In the genomic region with DNA sequence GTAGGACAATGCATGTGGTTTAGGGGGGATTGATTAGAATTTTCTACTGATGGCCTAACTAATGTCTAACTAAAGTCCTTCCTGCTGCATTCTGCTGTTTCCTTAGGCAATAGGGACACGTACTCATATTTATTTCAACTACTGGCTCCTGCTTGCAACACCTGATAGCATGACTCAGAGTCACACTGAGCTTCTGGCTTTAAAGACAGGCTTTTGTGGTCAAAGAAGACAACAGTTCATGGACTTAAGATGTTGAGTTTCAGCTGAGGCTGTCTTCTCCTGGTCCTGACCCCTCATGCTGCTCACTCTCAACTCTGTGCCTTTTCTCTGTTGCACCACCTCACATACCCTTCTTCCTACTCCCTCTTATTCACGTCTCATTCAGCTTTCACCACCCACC, we compare ENCODE assay signal across 16 cellular contexts. TPM values are rescaled to one million over a fixed set of nuclear protein-coding genes. Genes with fewer than 3 reads are reported as not detected.
A peak's percentile ranks its signal among the peaks of the same experiment; 100 is the strongest.
DNase-seq lines count a peak whose midpoint lies in the region; ATAC-seq, FAIRE-seq and TF ChIP-seq lines count a peak whose summit lies in the region.
"Had no signal": no experiment of that assay in that cellular context is flagged by ENCODE, and none has a peak within 500 bp of the region (broad histone marks: within the 10 kb centered on the region; RNA-seq: fewer than 3 reads in every experiment).

No MANE protein-coding gene starts in this region.

- no peak overlapping the region for H3K9ac ChIP-seq in keratinocyte (ENCODE audit: control insufficient read depth, extremely low read depth, insufficient read depth, low read length)

- POLR2A ChIA-PET in A549 (lab: Yijun Ruan, JAX) = no interaction called here

- H3K4me1 ChIP-seq in A549 = no peaks in the 10 kb centered on the region; the same call in 2 of the 3 replicates
- peaks cover 13% of the 10 kb centered on the region for H3K4me1 ChIP-seq in keratinocyte (ENCODE audit: control insufficient read depth, extremely low read depth, insufficient read depth, low read length)

- H3K9me3 ChIP-seq in A549 (no peaks in the 10 kb centered on the region), keratinocyte (ENCODE audit: control insufficient read depth, low read depth, low read length) (no peaks in the 10 kb centered on the region)
- H3K9me3 ChIP-seq: right atrium auricular region had no signal

- H3K4me2 ChIP-seq in A549 = no peak overlapping the region
- H3K4me2 ChIP-seq in keratinocyte (ENCODE audit: control insufficient read depth, extremely low read depth, insufficient read depth, low read depth, low read length) = peak overlapping the region; percentile 28

- no TSS peak for BruUV-seq in Calu3 (replicated peaks; lab: Mats Ljungman, UMichigan)

- H3K4me1 Mint-ChIP-seq in type B pancreatic cell (ENCODE audit: unreplicated experiment) (peaks cover 28% of the 10 kb centered on the region), Calu3 (ENCODE audit: low read depth, unreplicated experiment) (peaks cover 13% of the 10 kb centered on the region)

- H3K36me3 Mint-ChIP-seq in type B pancreatic cell = no peaks in the 10 kb centered on the region
- H3K36me3 Mint-ChIP-seq in Calu3 (ENCODE audit: insufficient read depth, unreplicated experiment) = no peaks in the 10 kb centered on the region
- H3K36me3 Mint-ChIP-seq: activated CD4-positive, alpha-beta memory T cell treated with anti-CD3 and anti-CD28 coated beads for 36 hours had no signal

- CTCF ChIA-PET in A549 (lab: Yijun Ruan, JAX) = interaction anchor here (1.1 kb wide), 1 partner anchor 37 kb away, joined by 3 read pairs; no protein-coding TSS in a partner anchor
- CTCF ChIA-PET in Calu3 (lab: Charles Lee) = interaction anchor here (1.2 to 2.0 kb wide), 2 partner anchors 18 to 26 kb away, joined by 3 to 8 read pairs; no protein-coding TSS in a partner anchor

- no peaks in the 10 kb centered on the region for H3K36me3 ChIP-seq in keratinocyte (ENCODE audit: control insufficient read depth in 2 of 2, extremely low read depth in 1 of 2, insufficient read depth in 2 of 2, low read length in 2 of 2)
- H3K36me3 ChIP-seq: right atrium auricular region had no signal

- H3K4me3 Mint-ChIP-seq in type B pancreatic cell = no peak overlapping the region
- H3K4me3 Mint-ChIP-seq in Calu3 (ENCODE audit: low read depth, unreplicated experiment) = no peak overlapping the region
- H3K4me3 Mint-ChIP-seq: activated CD4-positive, alpha-beta memory T cell treated with anti-CD3 and anti-CD28 coated beads for 36 hours; CD4-positive, alpha-beta T cell had no signal

- no peak for TF ChIP-seq RAD21 in A549 (conservative IDR thresholded peaks at IDR 0.05 in 1 of 2, IDR thresholded peaks at IDR 0.05 in 1 of 2)

- 25% methylated on average over 2 of the region's 2 CpGs for WGBS in A549 (ENCODE audit: missing lambda C conversion rate)

- H2AFZ ChIP-seq in keratinocyte (ENCODE audit: control insufficient read depth, low read length) = no peak overlapping the region

- H3K4me3 ChIP-seq in A549 (no peak overlapping the region), choroid plexus epithelial cell (ENCODE audit: low read depth, low read length) (no peak overlapping the region), keratinocyte (ENCODE audit: control insufficient read depth in 2 of 3, extremely low read depth in 1 of 3, insufficient read depth in 2 of 3, low read depth in 1 of 3, low read length in 3 of 3) (no peak overlapping the region)
- H3K4me3 ChIP-seq: right atrium auricular region had no signal

- H3K27me3 Mint-ChIP-seq in type B pancreatic cell (peaks cover 24% of the 10 kb centered on the region), Calu3 (ENCODE audit: unreplicated experiment) (peaks cover 42% of the 10 kb centered on the region)

- no peaks in the 10 kb centered on the region for H4K20me1 ChIP-seq in keratinocyte (ENCODE audit: control insufficient read depth, extremely low read depth, insufficient read depth, low read length)

- H3K9me1 ChIP-seq in keratinocyte (ENCODE audit: control insufficient read depth, extremely low read depth, insufficient read depth, low read length) = no peaks in the 10 kb centered on the region

- H3K27ac Mint-ChIP-seq in type B pancreatic cell = no peak overlapping the region
- no peak overlapping the region for H3K27ac Mint-ChIP-seq in Calu3 (ENCODE audit: unreplicated experiment)
- H3K27ac Mint-ChIP-seq: activated CD4-positive, alpha-beta memory T cell treated with anti-CD3 and anti-CD28 coated beads for 36 hours; CD4-positive, alpha-beta T cell had no signal

- intact Hi-C loops in Calu3 (cut with micrococcal nuclease; ENCODE audit: unreplicated experiment) = no loop called here

- peak in 1 of 2 experiments; percentile 54; a peak in 1 of 6 replicates for ATAC-seq in A549

- peak overlapping the region in 1 of 2 experiments; percentile 30; a peak in 1 of 6 replicates for H3K27ac ChIP-seq in A549
- peak overlapping the region; percentile 32 for H3K27ac ChIP-seq in keratinocyte (ENCODE audit: control insufficient read depth, insufficient read depth, low read length)
- H3K27ac ChIP-seq: right atrium auricular region had no signal

- no peak for TF ChIP-seq EP300 in A549 (IDR thresholded peaks at IDR 0.05)

- H3K79me2 ChIP-seq in keratinocyte (ENCODE audit: control insufficient read depth, insufficient read depth, low read length) = no peaks in the 10 kb centered on the region

- no peak for TF ChIP-seq POLR2A in A549 (IDR thresholded peaks at IDR 0.05; ENCODE audit: low read length)

- DNase-seq in A549 (ENCODE audit: low read depth in 1 of 2, low spot score in 1 of 2) (peak in 1 of 2 experiments; percentile 12), MV-4-11 (lab: John Stamatoyannopoulos, UW) (peak; percentile 7), choroid plexus epithelial cell (ENCODE audit: low read depth) (peak; percentile 97), keratinocyte (ENCODE audit: low read depth, low spot score) (peak; percentile 65), type B pancreatic cell (ENCODE audit: extremely low spot score, unreplicated experiment) (no peak), COLO668 (lab: John Stamatoyannopoulos, UW; ENCODE audit: unreplicated experiment) (no peak), Calu3 (no peak)
- DNase-seq in activated T-cell treated with anti-CD3 and anti-CD28 coated beads, Interleukin-2, amount 50 U/mL, for 48 hours = no peak
- DNase-seq: activated CD4-positive, alpha-beta memory T cell treated with anti-CD3 and anti-CD28 coated beads for 36 hours; CD4-positive, alpha-beta T cell; effector CD8-positive, alpha-beta T cell; Kasumi-1; midbrain; NCI-H187; NCI-H510A treated with DMSO at 0.1 percent for 48 hours had no signal

- H3K9me3 Mint-ChIP-seq in type B pancreatic cell (no peaks in the 10 kb centered on the region), Calu3 (ENCODE audit: low read depth, unreplicated experiment) (no peaks in the 10 kb centered on the region)
- H3K9me3 Mint-ChIP-seq: activated CD4-positive, alpha-beta memory T cell treated with anti-CD3 and anti-CD28 coated beads for 36 hours; CD4-positive, alpha-beta T cell had no signal

- dilution Hi-C loops in keratinocyte (cut with MboI; ENCODE audit: extremely low pct_ligation_motif_present, low sequenced_read_pairs) = no loop called here

- FAIRE-seq in A549 (lab: Jason Lieb, UNC) (no peak), keratinocyte (lab: Jason Lieb, UNC) (peak; percentile 89)

- no peaks in the 10 kb centered on the region for H3K27me3 ChIP-seq in keratinocyte (ENCODE audit: control insufficient read depth, extremely low read depth, insufficient read depth, low read length)
- H3K27me3 ChIP-seq: right atrium auricular region had no signal

- TF ChIP-seq CTCF in A549 (IDR thresholded peaks at IDR 0.05) (no peak), choroid plexus epithelial cell (conservative IDR thresholded peaks at IDR 0.05; ENCODE audit: low read depth, low read length) (no peak), keratinocyte (optimal IDR thresholded peaks at IDR 0.05 in 1 of 3, IDR thresholded peaks at IDR 0.05 in 1 of 3, conservative IDR thresholded peaks at IDR 0.05 in 1 of 3; ENCODE audit: extremely low read depth in 1 of 3, insufficient read depth in 2 of 3, low read length in 3 of 3) (no peak), type B pancreatic cell (conservative IDR thresholded peaks at IDR 0.05) (no peak), Calu3 (IDR thresholded peaks at IDR 0.05; ENCODE audit: unreplicated experiment) (no peak)

TF ChIP-seq in A549, 52 proteins besides CTCF, POLR2A, EP300 and RAD21:
- TF ChIP-seq BHLHE40 (IDR thresholded peaks at IDR 0.05; ENCODE audit: low read depth, low read length) (no peak), FOSL2 (IDR thresholded peaks at IDR 0.05) (no peak), FOSL2 (CRISPR knock-in tag; IDR thresholded peaks at IDR 0.05) (0 out of 2 replicates have a peak, but pooled peaks have one; percentile 4)

RNA-seq across cellular contexts. Expression of a gene that starts 29.1 kb away (rescaled TPM):
- 0.03 and 0.04 TPM in 2 replicates for polyA plus RNA-seq in A549 (2011; rRNA removed)
- polyA plus RNA-seq in A549 (2012; cell fraction: cytosol; rRNA removed) = 0.03 and 0.05 TPM in 2 replicates
- polyA plus RNA-seq in A549 (2012; cell fraction: nucleus; rRNA removed) = 0.11 and 0.12 TPM in 2 replicates
- 0.18 to 0.29 TPM (median 0.21 TPM) in 3 replicates for polyA plus RNA-seq in A549 (2017; fragmentation: RNase III; extraction: RNeasy Plus Mini Kit Qiagen cat#74134 plus additional on column Dnase treatment)
- 0.08 and 0.15 TPM in 2 replicates for polyA minus RNA-seq in A549 (2011; rRNA and poly(A)+ RNA removed)
- 0.13 to 0.35 TPM (median 0.16 TPM) in 3 replicates for polyA plus RNA-seq in keratinocyte
- 0.70 TPM for polyA plus RNA-seq in keratinocyte (2011; ENCODE audit: low read depth)
- 0.21 and 0.26 TPM in 2 replicates for polyA plus RNA-seq in keratinocyte (2011; cell fraction: cytosol; rRNA removed)
- polyA plus RNA-seq in keratinocyte (2011; cell fraction: nucleus; rRNA removed) = 1.2 and 1.6 TPM in 2 replicates
- polyA plus RNA-seq in keratinocyte (2012; ENCODE audit: low replicate concordance) = 0.49 and 0.62 TPM in 2 replicates
- 0.45 to 0.59 TPM (median 0.49 TPM) in 3 replicates for polyA minus RNA-seq in keratinocyte
- polyA minus RNA-seq in keratinocyte (2011; cell fraction: cytosol; rRNA and poly(A)+ RNA removed) = 1.5 TPM
- 1.2 and 1.4 TPM in 2 replicates for polyA minus RNA-seq in keratinocyte (2011; cell fraction: nucleus; rRNA and poly(A)+ RNA removed)
- 2.2 and 6.7 TPM in 2 replicates for total RNA-seq in type B pancreatic cell (ENCODE audit: low replicate concordance)
- 0.10 and 0.42 TPM in 2 replicates for total RNA-seq in Calu3 (2022)
- total RNA-seq: activated CD4-positive, alpha-beta memory T cell treated with anti-CD3 and anti-CD28 coated beads for 36 hours; CD4-positive, alpha-beta T cell had no signal

Comparison
In these comparisons a context has a peak if more than half of its experiments do, and no peak if none do; other contexts are left out.
1. DNase-seq: peak in MV-4-11 (single experiment), choroid plexus epithelial cell (single experiment) and keratinocyte (single experiment); none in activated T-cell treated with anti-CD3 and anti-CD28 coated beads, Interleukin-2, amount 50 U/mL, for 48 hours (0 of 2), type B pancreatic cell (single experiment), COLO668 (single experiment) and Calu3 (single experiment).